17 cellular contexts compared by ENCODE assay signal in genomic region chr13:107231941-107232340, GRCh38.
DNase-seq lines count a peak whose midpoint lies in the region; ATAC-seq, FAIRE-seq and TF ChIP-seq lines count a peak whose summit lies in the region.
"Had no signal": no experiment of that assay in that cellular context is flagged by ENCODE, and none has a peak within 500 bp of the region (broad histone marks: within the 10 kb centered on the region; RNA-seq: fewer than 3 reads in every experiment).

No MANE protein-coding gene starts in this region.

- H3K4me1 ChIP-seq in BE2C, result peaks cover 21% of the 10 kb centered on the region

- DNase-seq in BE2C (peak; percentile 34), DMS153 treated with DMSO at 0.1 percent for 48 hours (lab: John Stamatoyannopoulos, UW; ENCODE audit: unreplicated experiment) (peak; percentile 34), NCI-H2029 treated with DMSO at 0.1 percent for 48 hours (lab: John Stamatoyannopoulos, UW) (peak; percentile 41), dermis blood vessel endothelial cell (peak; percentile 40), GM12892 (ENCODE audit: insufficient read length) (no peak)
- DNase-seq: C1 segment of cervical spinal cord; CD8-positive, alpha-beta memory T cell; DMS79; H7; HFFc6; NCI-H187; NCI-H524 treated with DMSO at 0.1 percent for 48 hours had no signal

- peak overlapping the region; percentile 50 for H3K4me3 ChIP-seq in BE2C (ENCODE audit: low read depth, low read length)
- H3K4me3 ChIP-seq: SK-N-MC had no signal

- H3K9me3 ChIP-seq in BE2C, result no peaks in the 10 kb centered on the region

- TF ChIP-seq CTCF in BE2C (IDR thresholded peaks at IDR 0.05; ENCODE audit: low read depth, low read length), result no peak

- TF ChIP-seq POLR2A in GM12892 (IDR thresholded peaks at IDR 0.05; ENCODE audit: low read depth, low read length), result no peak

- no peak for FAIRE-seq in GM12892 (lab: Jason Lieb, UNC)
- FAIRE-seq: RCC 7860 had no signal

- ATAC-seq in GM18498 (IDR thresholded peaks at IDR 0.05; ENCODE audit: unreplicated experiment), result no peak
- no peak for ATAC-seq in GM18520 (IDR thresholded peaks at IDR 0.05; ENCODE audit: unreplicated experiment)
- ATAC-seq: Right ventricle myocardium inferior had no signal

- H3K36me3 ChIP-seq in BE2C, result no peaks in the 10 kb centered on the region

- no peaks in the 10 kb centered on the region for H3K27me3 ChIP-seq in BE2C
